19 cellular contexts compared by ENCODE assay signal in the genomic region with DNA sequence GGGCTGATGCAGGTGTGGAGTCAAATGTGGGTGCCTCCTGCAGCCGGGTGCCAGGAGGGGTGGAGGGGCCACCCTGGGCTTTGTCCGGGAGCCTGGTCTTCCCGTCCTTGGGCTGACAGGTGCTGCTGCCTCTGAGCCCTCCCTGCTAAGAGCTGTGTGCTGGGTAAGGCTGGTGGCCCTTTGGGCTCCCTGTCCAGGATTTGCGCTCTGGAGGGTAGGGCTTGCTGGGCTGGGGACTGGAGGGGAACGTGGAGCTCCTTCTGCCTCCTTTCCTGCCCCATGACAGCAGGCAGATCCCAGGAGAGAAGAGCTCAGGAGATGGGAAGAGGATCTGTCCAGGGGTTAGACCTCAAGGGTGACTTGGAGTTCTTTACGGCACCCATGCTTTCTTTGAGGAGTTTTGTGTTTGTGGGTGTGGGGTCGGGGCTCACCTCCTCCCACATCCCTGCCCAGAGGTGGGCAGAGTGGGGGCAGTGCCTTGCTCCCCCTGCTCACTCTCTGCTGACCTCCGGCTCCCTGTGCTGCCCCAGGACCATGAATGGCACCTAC. TPM values are rescaled to one million over a fixed set of nuclear protein-coding genes. Genes with fewer than 3 reads are reported as not detected.
"Had no signal": no experiment of that assay in that cellular context is flagged by ENCODE, and none has a peak within 500 bp of the region (broad histone marks: within the 10 kb centered on the region; RNA-seq: fewer than 3 reads in every experiment).

No MANE protein-coding gene starts in this region.

- H3K4me3 Mint-ChIP-seq: activated naive CD8-positive, alpha-beta T cell; naive thymus-derived CD8-positive, alpha-beta T cell; stimulated activated naive CD8-positive, alpha-beta T cell treated with anti-CD3 and anti-CD28 coated beads, Interleukin-15, amount 100 ng/mL, for 72 hours had no signal

- H3K27me3 ChIP-seq: right atrium auricular region had no signal

- H3K27ac Mint-ChIP-seq: activated naive CD8-positive, alpha-beta T cell; progenitor cell of endocrine pancreas had no signal

- DNase-seq: activated T-cell treated with anti-CD3 and anti-CD28 coated beads for 4 hours; amniotic stem cell; central memory CD4-positive, alpha-beta T cell; cortex of kidney; effector CD4-positive, alpha-beta T cell; mesenchymal stem cell; nucleus accumbens; small intestine; SW 1271 had no signal

- H3K4me3 ChIP-seq: esophagus muscularis mucosa, left lung, right atrium auricular region had no signal

- H3K36me3 ChIP-seq: right atrium auricular region had no signal

- H3K4me1 ChIP-seq: right atrium auricular region had no signal

- H3K27ac ChIP-seq: esophagus muscularis mucosa, left lung, right atrium auricular region had no signal

- H3K27me3 Mint-ChIP-seq: activated naive CD8-positive, alpha-beta T cell; naive thymus-derived CD8-positive, alpha-beta T cell; progenitor cell of endocrine pancreas; stimulated activated naive CD8-positive, alpha-beta T cell treated with anti-CD3 and anti-CD28 coated beads, Interleukin-15, amount 100 ng/mL, for 72 hours had no signal

- ATAC-seq: left lung; naive thymus-derived CD8-positive, alpha-beta T cell; stimulated activated naive CD8-positive, alpha-beta T cell treated with anti-CD3 and anti-CD28 coated beads, Interleukin-15, amount 100 ng/mL, for 72 hours had no signal

- H3K9me3 ChIP-seq: right atrium auricular region had no signal

RNA-seq across cellular contexts. Expression of a gene that starts 53.2 kb away (rescaled TPM):
- total RNA-seq: esophagus muscularis mucosa; left lung; mucosa of gallbladder; naive thymus-derived CD8-positive, alpha-beta T cell; progenitor cell of endocrine pancreas; right atrium auricular region; T-helper 2 cell treated with Interferon-gamma antibody and Interleukin-4, amounts not matched to agents 100 ng/mL and 5 ng/mL, for 36 hours; temporal lobe had no signal
